Comparison of ENCODE assay signal across 23 cellular contexts in genomic region chr2:240574386-240575100, GRCh38. TPM values are rescaled to one million over a fixed set of nuclear protein-coding genes. Genes with fewer than 3 reads are reported as not detected.
DNase-seq lines count a peak whose midpoint lies in the region; ATAC-seq, FAIRE-seq and TF ChIP-seq lines count a peak whose summit lies in the region.
"Had no signal": no experiment of that assay in that cellular context is flagged by ENCODE, and none has a peak within 500 bp of the region (broad histone marks: within the 10 kb centered on the region; RNA-seq: fewer than 3 reads in every experiment).

No MANE protein-coding gene starts in this region.

- no peak overlapping the region for H3K27ac ChIP-seq in right atrium auricular region
- no peak overlapping the region for H3K27ac ChIP-seq in HepG2 (ENCODE audit: extremely low read length, insufficient read depth, low read length)
- H3K27ac ChIP-seq in aorta (ENCODE audit: low read depth in 1 of 2, low read length in 2 of 2): no peak overlapping the region
- no peak overlapping the region for H3K27ac ChIP-seq in gastroesophageal sphincter
- H3K27ac ChIP-seq: heart right ventricle, parathyroid adenoma had no signal

- WGBS in HepG2 (ENCODE audit: low lambda C conversion rate): 94% methylated on average over 15 of the region's 21 CpGs
- 82 to 83% methylated on average over 20 to 21 of the region's 21 CpGs for WGBS in aorta, 2 donors
- WGBS in gastroesophageal sphincter (ENCODE audit: low coverage in 1 of 2), 2 donors: 67 to 100% methylated on average over 1 to 3 of the region's 21 CpGs

- no peak for TF ChIP-seq RAD21 in HepG2 (CRISPR knock-in tag; IDR thresholded peaks at IDR 0.05)

- no peak for FAIRE-seq in HepG2 (lab: Jason Lieb, UNC)

- H3K4me1 ChIP-seq in right atrium auricular region: peaks cover 0 to 24% of the 10 kb centered on the region in 2 donors
- H3K4me1 ChIP-seq in HepG2 (ENCODE audit: insufficient read depth, low read length): peaks cover 27% of the 10 kb centered on the region
- no peaks in the 10 kb centered on the region for H3K4me1 ChIP-seq in aorta (ENCODE audit: control insufficient read depth in 1 of 2, insufficient read depth in 2 of 2, low read length in 2 of 2)
- peaks cover 0 to 35% (median 19%) of the 10 kb centered on the region in 3 donors for H3K4me1 ChIP-seq in gastroesophageal sphincter
- H3K4me1 ChIP-seq: HAP-1, parathyroid adenoma had no signal

- H3K4me3 ChIP-seq in right atrium auricular region (no peak overlapping the region), HepG2 (replicated peaks in 1 of 3; ENCODE audit: insufficient read depth in 1 of 3, low read depth in 2 of 3, low read length in 3 of 3) (no peak overlapping the region), aorta (ENCODE audit: low read length in 2 of 2) (no peak overlapping the region), gastroesophageal sphincter (no peak overlapping the region)
- H3K4me3 ChIP-seq: HAP-1, heart right ventricle had no signal

- no peak overlapping the region for H3K9ac ChIP-seq in HepG2 (ENCODE audit: insufficient read depth, low read depth, low read length)
- H3K9ac ChIP-seq: parathyroid adenoma had no signal

- DNase-seq in Right ventricle myocardium inferior (ENCODE audit: missing footprints): peak; percentile 70
- no peak for DNase-seq in right atrium auricular region (ENCODE audit: low spot score)
- no peak for DNase-seq in HepG2 (ENCODE audit: low spot score)
- DNase-seq in aorta: peak; percentile 43 to 74
- no peak for DNase-seq in COR-L47 (lab: John Stamatoyannopoulos, UW)
- DNase-seq: activated CD4-positive, alpha-beta memory T cell treated with anti-CD3 and anti-CD28 coated beads for 36 hours; activated CD8-positive, alpha-beta memory T cell treated with anti-CD3 and anti-CD28 coated beads, Interleukin-2, amount 50 U/mL, for 48 hours; CD4-positive, alpha-beta T cell; cerebellar nuclear complex; DMS 273 treated with DMSO at 0.1 percent for 48 hours; Kasumi-1; MV-4-11; NCI-H2171 treated with DMSO at 0.1 percent for 48 hours; NCI-H524; PC-3; T-cell; trophoblast cell had no signal

- no peak for ATAC-seq in Right ventricle myocardium inferior
- ATAC-seq in HepG2: no peak
- ATAC-seq in aorta (ENCODE audit: low FRiP score): no peak
- ATAC-seq in gastroesophageal sphincter: no peak
- ATAC-seq: activated CD4-positive, CD25-positive, alpha-beta regulatory T cell treated with anti-CD3 and anti-CD28 coated beads, Interleukin-2, amount 50 U/mL, for 24 hours; heart right ventricle; natural killer cell treated with Interleukin-12 subunit alpha and Interleukin-12 subunit beta and Interleukin-15 and Interleukin-18, amount 100 ng/mL, for 72 hours; PC-3; T-cell had no signal

- no peak overlapping the region for H2AFZ ChIP-seq in HepG2 (ENCODE audit: low read length)
- H2AFZ ChIP-seq: parathyroid adenoma had no signal

- CTCF ChIA-PET in HepG2 (lab: Yijun Ruan, JAX; ENCODE audit: low intra/inter-chr PET ratio, low total read pairs): no interaction called here

- peaks cover 3% of the 10 kb centered on the region; the same call in 1 of the 2 replicates for H4K20me1 ChIP-seq in HepG2 (ENCODE audit: insufficient read depth, low read length)

- H3K4me2 ChIP-seq in HepG2 (ENCODE audit: low read depth, low read length): no peak overlapping the region

- H3K9me3 ChIP-seq in right atrium auricular region: no peaks in the 10 kb centered on the region
- H3K9me3 ChIP-seq in HepG2 (ENCODE audit: low read length): no peaks in the 10 kb centered on the region
- H3K9me3 ChIP-seq in aorta (ENCODE audit: control insufficient read depth, low read length): no peaks in the 10 kb centered on the region
- H3K9me3 ChIP-seq in gastroesophageal sphincter: no peaks in the 10 kb centered on the region
- H3K9me3 ChIP-seq: HAP-1, heart right ventricle had no signal

- no peak for TF ChIP-seq POLR2A in HepG2 (IDR thresholded peaks at IDR 0.05; ENCODE audit: insufficient read depth in 1 of 2, low read depth in 2 of 2, low read length in 2 of 2)
- no peak for TF ChIP-seq POLR2A in gastroesophageal sphincter (IDR thresholded peaks at IDR 0.05)

- BruUV-seq in HepG2 (replicated peaks; lab: Mats Ljungman, UMichigan): no TSS peak

- H3K27me3 ChIP-seq in right atrium auricular region (no peaks in the 10 kb centered on the region), HepG2 (ENCODE audit: control insufficient read depth in 1 of 2, insufficient read depth in 2 of 2, low read length in 2 of 2) (no peaks in the 10 kb centered on the region), aorta (ENCODE audit: control insufficient read depth in 1 of 2, insufficient read depth in 2 of 2, low read length in 1 of 2) (no peaks in the 10 kb centered on the region), gastroesophageal sphincter (no peaks in the 10 kb centered on the region)
- H3K27me3 ChIP-seq: heart right ventricle had no signal

- peaks cover 6% of the 10 kb centered on the region for H3K79me2 ChIP-seq in HepG2 (ENCODE audit: insufficient read depth, low read length)
- H3K79me2 ChIP-seq: parathyroid adenoma had no signal

- TF ChIP-seq EP300 in HepG2 (IDR thresholded peaks at IDR 0.05; ENCODE audit: low read depth in 2 of 2, low read length in 2 of 2) (no peak), HepG2 (CRISPR knock-in tag; IDR thresholded peaks at IDR 0.05; ENCODE audit: borderline replicate concordance) (no peak), gastroesophageal sphincter (IDR thresholded peaks at IDR 0.05) (no peak)

- H3K36me3 ChIP-seq in right atrium auricular region (peaks cover 44% of the 10 kb centered on the region), HepG2 (replicated peaks in 1 of 2; ENCODE audit: control insufficient read depth in 1 of 2, insufficient read depth in 2 of 2, low read length in 2 of 2) (peaks cover 0 to 14% of the 10 kb centered on the region in 2 experiments; a peak in 3 of 5 replicates), aorta (ENCODE audit: control insufficient read depth in 1 of 2, insufficient read depth in 2 of 2, low read length in 1 of 2) (peaks cover 0 to 2% of the 10 kb centered on the region in 2 donors), gastroesophageal sphincter (peaks cover 0 to 78% of the 10 kb centered on the region in 2 donors)

- in situ Hi-C loops in HepG2 (cut with HindIII; ENCODE audit: extremely low pct_ligation_motif_present, low pct_unique_long_range_greater_than_20kb): loop anchor here (25.0 kb wide), 1 partner anchor 638 kb away; no protein-coding TSS in a partner anchor

- intact Hi-C loops in Right ventricle myocardium inferior (cut with DNase I): no loop called here
- intact Hi-C loops in HepG2 (cut with micrococcal nuclease; ENCODE audit: unreplicated experiment): no loop called here
- intact Hi-C loops in aorta (cut with DNase I): no loop called here

- POLR2A ChIA-PET in HepG2 (lab: Yijun Ruan, JAX): interaction anchor here (1.1 to 1.7 kb wide), 2 partner anchors 8 to 30 kb away, joined by 3 to 5 read pairs; no protein-coding TSS in a partner anchor

- TF ChIP-seq CTCF in right atrium auricular region (IDR thresholded peaks at IDR 0.05) (no peak), HepG2 (CRISPR knock-in tag; IDR thresholded peaks at IDR 0.05) (no peak), gastroesophageal sphincter (IDR thresholded peaks at IDR 0.05) (no peak)

RNA-seq across cellular contexts. Expression of gene RNPEPL1, which starts 6.3 kb away (rescaled TPM):
- 98.4 TPM for total RNA-seq in Right ventricle myocardium inferior
- total RNA-seq in right atrium auricular region: 10 to 100 TPM; 62.0 to 76.3 TPM
- 13.0 and 27.6 TPM in 2 replicates for total RNA-seq in HepG2 (2016; rRNA removed; fragmentation: Illumina TruSeq; extraction: Trizol)
- total RNA-seq in HepG2 (2016; cell fraction: cytosol; rRNA removed; fragmentation: Illumina TruSeq; extraction: Trizol; ENCODE audit: low read depth): 21.9 and 24.8 TPM in 2 replicates
- total RNA-seq in HepG2 (2016; cell fraction: insoluble cytoplasmic fraction; rRNA removed; fragmentation: Illumina TruSeq; extraction: Trizol): 12.9 and 23.2 TPM in 2 replicates
- total RNA-seq in HepG2 (2016; cell fraction: membrane; rRNA removed; fragmentation: Illumina TruSeq; extraction: Trizol): 50.1 and 53.8 TPM in 2 replicates
- 17.5 and 21.9 TPM in 2 replicates for total RNA-seq in HepG2 (2016; cell fraction: nucleus; rRNA removed; fragmentation: Illumina TruSeq; extraction: Trizol)
- polyA plus RNA-seq in HepG2 (2011; rRNA removed): 18.0 and 28.8 TPM in 2 replicates
- 20.3 and 26.3 TPM in 2 replicates for polyA plus RNA-seq in HepG2 (2011; cell fraction: cytosol; rRNA removed)
- 94.3 and 114 TPM in 2 replicates for polyA plus RNA-seq in HepG2 (2011; cell fraction: nucleus; rRNA removed)
- polyA plus RNA-seq in HepG2 (2012): 37.2 and 56.3 TPM in 2 replicates
- 43.4 and 46.1 TPM in 2 replicates for polyA plus RNA-seq in HepG2 (2016; cell fraction: cytosol; fragmentation: Illumina TruSeq; extraction: Trizol; ENCODE audit: low read depth)
- polyA plus RNA-seq in HepG2 (2016; cell fraction: insoluble cytoplasmic fraction; fragmentation: Illumina TruSeq; extraction: Trizol; ENCODE audit: low read depth): 40.1 and 49.6 TPM in 2 replicates
- 85.0 and 102 TPM in 2 replicates for polyA plus RNA-seq in HepG2 (2016; cell fraction: membrane; fragmentation: Illumina TruSeq; extraction: Trizol; ENCODE audit: low read depth)
- 57.9 and 59.3 TPM in 2 replicates for polyA plus RNA-seq in HepG2 (2016; cell fraction: nucleus; fragmentation: Illumina TruSeq; extraction: Trizol; ENCODE audit: insufficient read depth, low read depth)
- polyA minus RNA-seq in HepG2 (2011; rRNA and poly(A)+ RNA removed; ENCODE audit: low replicate concordance): 15.3 and 64.5 TPM in 2 replicates
- 55.0 and 57.6 TPM in 2 replicates for polyA minus RNA-seq in HepG2 (2011; cell fraction: cytosol; rRNA and poly(A)+ RNA removed)
- polyA minus RNA-seq in HepG2 (2011; cell fraction: nucleus; rRNA and poly(A)+ RNA removed): 18.6 and 21.0 TPM in 2 replicates
- total RNA-seq in aorta: 10 to 100 TPM; 42.9 to 46.9 TPM
- 100 to 1,000 TPM in 1 of 2 donors, 10 to 100 TPM in 1; 48.2 to 108 TPM for polyA plus RNA-seq in aorta
- 100 to 1,000 TPM in 1 of 4 donors, 10 to 100 TPM in 3; 49.1 to 127 (median 55.5) TPM for total RNA-seq in gastroesophageal sphincter

RNA-seq across cellular contexts. Expression of gene CAPN10, which starts 12.0 kb away (rescaled TPM):
- total RNA-seq in Right ventricle myocardium inferior (51.8 TPM), right atrium auricular region (10 to 100 TPM; 14.1 to 14.6 TPM), HepG2 (2016; rRNA removed; fragmentation: Illumina TruSeq; extraction: Trizol) (16.5 and 32.4 TPM in 2 replicates), aorta (10 to 100 TPM; 23.7 to 35.5 TPM), gastroesophageal sphincter (10 to 100 TPM; 19.2 to 34.7 (median 23.2) TPM)
- 18.3 and 20.3 TPM in 2 replicates for total RNA-seq in HepG2 (2016; cell fraction: cytosol; rRNA removed; fragmentation: Illumina TruSeq; extraction: Trizol; ENCODE audit: low read depth)
- 16.1 and 35.0 TPM in 2 replicates for total RNA-seq in HepG2 (2016; cell fraction: insoluble cytoplasmic fraction; rRNA removed; fragmentation: Illumina TruSeq; extraction: Trizol)
- 28.2 and 28.4 TPM in 2 replicates for total RNA-seq in HepG2 (2016; cell fraction: membrane; rRNA removed; fragmentation: Illumina TruSeq; extraction: Trizol)
- total RNA-seq in HepG2 (2016; cell fraction: nucleus; rRNA removed; fragmentation: Illumina TruSeq; extraction: Trizol): 26.3 and 36.2 TPM in 2 replicates
- polyA plus RNA-seq in HepG2 (2011; rRNA removed) (27.6 and 40.7 TPM in 2 replicates), aorta (10 to 100 TPM; 12.6 to 66.9 TPM)
- polyA plus RNA-seq in HepG2 (2011; cell fraction: cytosol; rRNA removed): 15.8 and 24.7 TPM in 2 replicates
- polyA plus RNA-seq in HepG2 (2011; cell fraction: nucleus; rRNA removed): 157 and 173 TPM in 2 replicates
- 24.4 and 27.6 TPM in 2 replicates for polyA plus RNA-seq in HepG2 (2012)
- 9.1 and 9.4 TPM in 2 replicates for polyA plus RNA-seq in HepG2 (2016; cell fraction: cytosol; fragmentation: Illumina TruSeq; extraction: Trizol; ENCODE audit: low read depth)
- 17.4 and 18.2 TPM in 2 replicates for polyA plus RNA-seq in HepG2 (2016; cell fraction: insoluble cytoplasmic fraction; fragmentation: Illumina TruSeq; extraction: Trizol; ENCODE audit: low read depth)
- 15.5 and 17.2 TPM in 2 replicates for polyA plus RNA-seq in HepG2 (2016; cell fraction: membrane; fragmentation: Illumina TruSeq; extraction: Trizol; ENCODE audit: low read depth)
- polyA plus RNA-seq in HepG2 (2016; cell fraction: nucleus; fragmentation: Illumina TruSeq; extraction: Trizol; ENCODE audit: insufficient read depth, low read depth): 59.4 and 61.4 TPM in 2 replicates
- 11.2 and 33.8 TPM in 2 replicates for polyA minus RNA-seq in HepG2 (2011; rRNA and poly(A)+ RNA removed; ENCODE audit: low replicate concordance)
- polyA minus RNA-seq in HepG2 (2011; cell fraction: cytosol; rRNA and poly(A)+ RNA removed): 10.8 TPM in 2 replicates
- 50.0 and 57.6 TPM in 2 replicates for polyA minus RNA-seq in HepG2 (2011; cell fraction: nucleus; rRNA and poly(A)+ RNA removed)

RNA-seq across cellular contexts. Expression of gene DUSP28, which starts 14.4 kb away (rescaled TPM):
- total RNA-seq in Right ventricle myocardium inferior (14.4 TPM), right atrium auricular region (10 to 100 TPM; 12.0 to 17.5 TPM), HepG2 (2016; rRNA removed; fragmentation: Illumina TruSeq; extraction: Trizol) (2.5 and 5.2 TPM in 2 replicates), aorta (1 to 10 TPM; 2.1 to 3.4 TPM), gastroesophageal sphincter (1 to 10 TPM; 3.0 to 5.3 (median 4.0) TPM)
- 4.5 and 4.9 TPM in 2 replicates for total RNA-seq in HepG2 (2016; cell fraction: cytosol; rRNA removed; fragmentation: Illumina TruSeq; extraction: Trizol; ENCODE audit: low read depth)
- total RNA-seq in HepG2 (2016; cell fraction: insoluble cytoplasmic fraction; rRNA removed; fragmentation: Illumina TruSeq; extraction: Trizol): 2.9 and 5.6 TPM in 2 replicates
- 6.2 and 6.3 TPM in 2 replicates for total RNA-seq in HepG2 (2016; cell fraction: membrane; rRNA removed; fragmentation: Illumina TruSeq; extraction: Trizol)
- 7.1 TPM in 2 replicates for total RNA-seq in HepG2 (2016; cell fraction: nucleus; rRNA removed; fragmentation: Illumina TruSeq; extraction: Trizol)
- polyA plus RNA-seq in HepG2 (2011; rRNA removed) (6.7 and 8.6 TPM in 2 replicates), aorta (1 to 10 TPM; 3.0 to 5.0 TPM)
- polyA plus RNA-seq in HepG2 (2011; cell fraction: cytosol; rRNA removed): 3.4 and 4.1 TPM in 2 replicates
- 6.6 and 6.7 TPM in 2 replicates for polyA plus RNA-seq in HepG2 (2011; cell fraction: nucleus; rRNA removed)
- 5.4 and 6.8 TPM in 2 replicates for polyA plus RNA-seq in HepG2 (2012)
- polyA plus RNA-seq in HepG2 (2016; cell fraction: cytosol; fragmentation: Illumina TruSeq; extraction: Trizol; ENCODE audit: low read depth): 4.9 and 6.2 TPM in 2 replicates
- polyA plus RNA-seq in HepG2 (2016; cell fraction: insoluble cytoplasmic fraction; fragmentation: Illumina TruSeq; extraction: Trizol; ENCODE audit: low read depth): 3.9 and 4.1 TPM in 2 replicates
- polyA plus RNA-seq in HepG2 (2016; cell fraction: membrane; fragmentation: Illumina TruSeq; extraction: Trizol; ENCODE audit: low read depth): 5.5 and 7.1 TPM in 2 replicates
- 11.1 and 15.5 TPM in 2 replicates for polyA plus RNA-seq in HepG2 (2016; cell fraction: nucleus; fragmentation: Illumina TruSeq; extraction: Trizol; ENCODE audit: insufficient read depth, low read depth)
- 2.8 and 4.2 TPM in 2 replicates for polyA minus RNA-seq in HepG2 (2011; rRNA and poly(A)+ RNA removed; ENCODE audit: low replicate concordance)
- polyA minus RNA-seq in HepG2 (2011; cell fraction: cytosol; rRNA and poly(A)+ RNA removed): 1.7 and 2.2 TPM in 2 replicates
- 11.5 and 12.3 TPM in 2 replicates for polyA minus RNA-seq in HepG2 (2011; cell fraction: nucleus; rRNA and poly(A)+ RNA removed)

RNA-seq across cellular contexts. Expression of gene ANKMY1, which starts 16.8 kb away (rescaled TPM):
- total RNA-seq in Right ventricle myocardium inferior (5.9 TPM), right atrium auricular region (1 to 10 TPM; 3.7 to 7.9 TPM), HepG2 (2016; rRNA removed; fragmentation: Illumina TruSeq; extraction: Trizol) (7.3 and 11.7 TPM in 2 replicates), aorta (10 to 100 TPM; 10.4 to 22.0 TPM), gastroesophageal sphincter (10 to 100 TPM in 1 of 4 donors, 1 to 10 TPM in 3; 7.0 to 12.0 (median 8.9) TPM)
- 9.7 and 12.6 TPM in 2 replicates for total RNA-seq in HepG2 (2016; cell fraction: cytosol; rRNA removed; fragmentation: Illumina TruSeq; extraction: Trizol; ENCODE audit: low read depth)
- 8.8 and 12.4 TPM in 2 replicates for total RNA-seq in HepG2 (2016; cell fraction: insoluble cytoplasmic fraction; rRNA removed; fragmentation: Illumina TruSeq; extraction: Trizol)
- total RNA-seq in HepG2 (2016; cell fraction: membrane; rRNA removed; fragmentation: Illumina TruSeq; extraction: Trizol): 10.6 and 11.9 TPM in 2 replicates
- total RNA-seq in HepG2 (2016; cell fraction: nucleus; rRNA removed; fragmentation: Illumina TruSeq; extraction: Trizol): 23.2 and 30.1 TPM in 2 replicates
- polyA plus RNA-seq in HepG2 (2011; rRNA removed) (18.8 and 20.5 TPM in 2 replicates), aorta (1 to 10 TPM; 6.2 to 6.6 TPM)
- 11.7 and 12.1 TPM in 2 replicates for polyA plus RNA-seq in HepG2 (2011; cell fraction: cytosol; rRNA removed)
- polyA plus RNA-seq in HepG2 (2011; cell fraction: nucleus; rRNA removed): 55.1 and 66.4 TPM in 2 replicates
- 8.0 and 8.9 TPM in 2 replicates for polyA plus RNA-seq in HepG2 (2012)
- polyA plus RNA-seq in HepG2 (2016; cell fraction: cytosol; fragmentation: Illumina TruSeq; extraction: Trizol; ENCODE audit: low read depth): 2.6 and 3.4 TPM in 2 replicates
- polyA plus RNA-seq in HepG2 (2016; cell fraction: insoluble cytoplasmic fraction; fragmentation: Illumina TruSeq; extraction: Trizol; ENCODE audit: low read depth): 7.8 and 8.8 TPM in 2 replicates
- polyA plus RNA-seq in HepG2 (2016; cell fraction: membrane; fragmentation: Illumina TruSeq; extraction: Trizol; ENCODE audit: low read depth): 4.9 and 6.3 TPM in 2 replicates
- polyA plus RNA-seq in HepG2 (2016; cell fraction: nucleus; fragmentation: Illumina TruSeq; extraction: Trizol; ENCODE audit: insufficient read depth, low read depth): 30.4 and 35.4 TPM in 2 replicates
- polyA minus RNA-seq in HepG2 (2011; rRNA and poly(A)+ RNA removed; ENCODE audit: low replicate concordance): 41.3 and 43.1 TPM in 2 replicates
- polyA minus RNA-seq in HepG2 (2011; cell fraction: cytosol; rRNA and poly(A)+ RNA removed): 6.0 and 6.9 TPM in 2 replicates
- 52.8 and 56.1 TPM in 2 replicates for polyA minus RNA-seq in HepG2 (2011; cell fraction: nucleus; rRNA and poly(A)+ RNA removed)

RNA-seq across cellular contexts. Expression of gene GPR35, which starts 50.7 kb away (rescaled TPM):
- total RNA-seq in Right ventricle myocardium inferior: 2.2 TPM
- under 1 TPM; 0.56 to 0.86 TPM for total RNA-seq in right atrium auricular region
- total RNA-seq in HepG2 (2016; rRNA removed; fragmentation: Illumina TruSeq; extraction: Trizol): 21.6 and 27.1 TPM in 2 replicates
- 10.2 and 10.8 TPM in 2 replicates for total RNA-seq in HepG2 (2016; cell fraction: cytosol; rRNA removed; fragmentation: Illumina TruSeq; extraction: Trizol; ENCODE audit: low read depth)
- total RNA-seq in HepG2 (2016; cell fraction: insoluble cytoplasmic fraction; rRNA removed; fragmentation: Illumina TruSeq; extraction: Trizol): 21.3 and 26.9 TPM in 2 replicates
- 25.5 and 33.7 TPM in 2 replicates for total RNA-seq in HepG2 (2016; cell fraction: membrane; rRNA removed; fragmentation: Illumina TruSeq; extraction: Trizol)
- 19.4 and 20.1 TPM in 2 replicates for total RNA-seq in HepG2 (2016; cell fraction: nucleus; rRNA removed; fragmentation: Illumina TruSeq; extraction: Trizol)
- polyA plus RNA-seq in HepG2 (2011; rRNA removed): 44.2 and 60.8 TPM in 2 replicates
- polyA plus RNA-seq in HepG2 (2011; cell fraction: cytosol; rRNA removed): 37.9 and 80.2 TPM in 2 replicates
- polyA plus RNA-seq in HepG2 (2011; cell fraction: nucleus; rRNA removed): 150 and 165 TPM in 2 replicates
- polyA plus RNA-seq in HepG2 (2012): 34.0 and 39.9 TPM in 2 replicates
- polyA plus RNA-seq in HepG2 (2016; cell fraction: cytosol; fragmentation: Illumina TruSeq; extraction: Trizol; ENCODE audit: low read depth): 6.5 and 7.6 TPM in 2 replicates
- 14.4 and 15.8 TPM in 2 replicates for polyA plus RNA-seq in HepG2 (2016; cell fraction: insoluble cytoplasmic fraction; fragmentation: Illumina TruSeq; extraction: Trizol; ENCODE audit: low read depth)
- 17.8 and 17.9 TPM in 2 replicates for polyA plus RNA-seq in HepG2 (2016; cell fraction: membrane; fragmentation: Illumina TruSeq; extraction: Trizol; ENCODE audit: low read depth)
- polyA plus RNA-seq in HepG2 (2016; cell fraction: nucleus; fragmentation: Illumina TruSeq; extraction: Trizol; ENCODE audit: insufficient read depth, low read depth): 29.6 and 37.8 TPM in 2 replicates
- 0.14 and 219 TPM in 2 replicates for polyA minus RNA-seq in HepG2 (2011; rRNA and poly(A)+ RNA removed; ENCODE audit: low replicate concordance)
- polyA minus RNA-seq in HepG2 (2011; cell fraction: cytosol; rRNA and poly(A)+ RNA removed): 44.3 and 46.7 TPM in 2 replicates
- 30.9 and 33.3 TPM in 2 replicates for polyA minus RNA-seq in HepG2 (2011; cell fraction: nucleus; rRNA and poly(A)+ RNA removed)
- 1 to 10 TPM; 2.1 to 3.9 TPM for total RNA-seq in aorta
- 10 to 100 TPM; 10.1 to 14.5 TPM for polyA plus RNA-seq in aorta
- 1 to 10 TPM in 3 of 4 donors, under 1 TPM in 1; 0.93 to 2.3 (median 1.9) TPM for total RNA-seq in gastroesophageal sphincter

Comparison
In these comparisons a context has a peak if more than half of its experiments do, and no peak if none do; other contexts are left out.
1. DNase-seq: peak in Right ventricle myocardium inferior (single experiment) and aorta (2 of 2); none in right atrium auricular region (single experiment), HepG2 (single experiment) and COR-L47 (single experiment).